ENCODE assay signal across 18 cellular contexts in the genomic region with DNA sequence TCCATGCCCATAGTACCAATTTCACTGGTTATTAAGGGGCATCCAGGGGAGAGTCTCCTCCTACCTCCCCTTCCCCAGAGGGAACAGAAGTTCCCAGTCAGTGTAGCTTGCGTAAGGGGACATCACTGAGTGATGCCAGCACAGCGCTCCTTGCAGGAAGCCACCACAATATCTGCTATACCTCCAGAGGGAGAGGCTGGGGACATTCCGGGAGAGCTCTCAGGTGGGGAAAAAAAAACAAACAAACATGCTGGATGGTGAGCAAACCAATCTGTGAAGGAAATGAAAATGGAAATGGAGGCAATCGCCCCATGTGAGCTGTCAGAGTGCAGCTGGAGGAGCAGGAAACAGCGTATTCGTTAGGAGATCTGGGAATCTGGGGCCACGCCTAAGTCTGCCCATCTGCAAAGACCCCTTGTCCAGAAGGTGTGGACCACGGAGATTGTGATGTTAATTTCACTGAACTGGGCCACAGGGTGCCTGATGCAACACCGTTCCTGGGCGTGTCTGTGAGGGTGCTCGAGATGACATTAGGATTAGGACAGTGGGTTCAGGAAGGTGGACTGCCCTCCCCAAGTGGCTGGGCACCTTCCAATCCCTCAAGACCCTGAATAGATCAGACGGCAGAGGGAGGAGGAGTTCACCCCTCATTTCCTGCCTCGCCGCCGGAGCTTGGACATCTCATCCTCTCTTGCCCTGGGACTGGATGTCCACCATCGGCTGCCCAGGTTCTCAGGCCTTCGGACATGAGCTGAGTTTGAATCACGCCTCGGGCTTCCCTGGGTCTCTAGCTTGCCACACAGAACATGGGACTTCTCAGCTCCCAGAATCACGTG. TPM values are rescaled to one million over a fixed set of nuclear protein-coding genes. Genes with fewer than 3 reads are reported as not detected.
DNase-seq lines count a peak whose midpoint lies in the region; ATAC-seq and TF ChIP-seq lines count a peak whose summit lies in the region.
"Had no signal": no experiment of that assay in that cellular context is flagged by ENCODE, and none has a peak within 500 bp of the region (broad histone marks: within the 10 kb centered on the region; RNA-seq: fewer than 3 reads in every experiment).

No MANE protein-coding gene starts in this region.

- intact Hi-C loops in heart left ventricle (cut with DNase I) = loop anchor here in 1 of 10 donors (5.0 kb wide), 1 partner anchor 76 kb away; no protein-coding TSS in a partner anchor
- intact Hi-C loops in cardiac septum (cut with DNase I) = loop anchor here (5.0 kb wide), 1 partner anchor 51 kb away; no protein-coding TSS in a partner anchor
- intact Hi-C loops in vagina (cut with DNase I) = no loop called here

- no peak for ATAC-seq in heart left ventricle

- no peak overlapping the region for H3K4me3 Mint-ChIP-seq in endodermal cell
- H3K4me3 Mint-ChIP-seq: brain, HFFc6 had no signal

- TF ChIP-seq CTCF in heart left ventricle (IDR thresholded peaks at IDR 0.05) (no peak), endodermal cell (conservative IDR thresholded peaks at IDR 0.05) (no peak), osteoblast (IDR thresholded peaks at IDR 0.05; ENCODE audit: extremely low read depth, low read depth, low read length) (no peak), vagina (IDR thresholded peaks at IDR 0.05) (no peak)

- H3K27me3 ChIP-seq in heart left ventricle = no peaks in the 10 kb centered on the region
- no peaks in the 10 kb centered on the region for H3K27me3 ChIP-seq in endodermal cell (ENCODE audit: control insufficient read depth, insufficient read depth, low read length, poor library complexity, severe bottlenecking)
- no peaks in the 10 kb centered on the region for H3K27me3 ChIP-seq in osteoblast (ENCODE audit: insufficient read depth, low read length)
- H3K27me3 ChIP-seq in vagina = no peaks in the 10 kb centered on the region

- H3K4me1 ChIP-seq in heart left ventricle = peaks cover 0 to 67% (median 44%) of the 10 kb centered on the region in 12 donors
- no peaks in the 10 kb centered on the region for H3K4me1 ChIP-seq in endodermal cell (ENCODE audit: control insufficient read depth, insufficient read depth, low read length)
- H3K4me1 ChIP-seq in osteoblast (ENCODE audit: insufficient read depth, low read length) = peaks cover 33% of the 10 kb centered on the region
- peaks cover 57% of the 10 kb centered on the region for H3K4me1 ChIP-seq in vagina

- H3K4me2 ChIP-seq in osteoblast (ENCODE audit: insufficient read depth, low read length) = no peak overlapping the region

- H3K9ac ChIP-seq in endodermal cell (ENCODE audit: extremely low read depth, low read length, poor library complexity, severe bottlenecking) = no peak overlapping the region

- H3K4me1 Mint-ChIP-seq in endodermal cell = peaks cover 25% of the 10 kb centered on the region

- no peaks in the 10 kb centered on the region for H3K36me3 ChIP-seq in heart left ventricle
- peaks cover 13% of the 10 kb centered on the region for H3K36me3 ChIP-seq in endodermal cell (ENCODE audit: control insufficient read depth, insufficient read depth, low read length)
- H3K36me3 ChIP-seq in osteoblast (ENCODE audit: insufficient read depth, low read length) = peaks cover 3% of the 10 kb centered on the region
- no peaks in the 10 kb centered on the region for H3K36me3 ChIP-seq in vagina

- no peak for DNase-seq in heart left ventricle
- DNase-seq in cardiac septum (ENCODE audit: low spot score) = no peak
- peak; percentile 36 for DNase-seq in endodermal cell
- DNase-seq in osteoblast (ENCODE audit: insufficient read length, low spot score, missing footprints) = no peak
- DNase-seq in vagina (ENCODE audit: extremely low spot score in 2 of 2) = no peak
- DNase-seq in NAMALWA (ENCODE audit: low spot score) = no peak
- no peak for DNase-seq in dermis blood vessel endothelial cell
- no peak for DNase-seq in RPMI8226
- DNase-seq: activated CD8-positive, alpha-beta memory T cell treated with anti-CD3 and anti-CD28 coated beads for 24 hours; activated naive CD4-positive, alpha-beta T cell treated with Interleukin-2 at 50 U/mL for 16 hours; Caco-2; effector CD4-positive, alpha-beta T cell; foreskin fibroblast; HFFc6; mesendoderm; NCI-H1694; NCI-H524 treated with DMSO at 0.1 percent for 48 hours had no signal

- no peaks in the 10 kb centered on the region for H3K9me3 Mint-ChIP-seq in endodermal cell
- H3K9me3 Mint-ChIP-seq: HFFc6 had no signal

- H4K20me1 ChIP-seq in osteoblast (ENCODE audit: insufficient read depth, low read length) = peaks cover 22% of the 10 kb centered on the region

- peak overlapping the region in 9 of 12 donors; percentile 1 to 41 (median 28) for H3K4me3 ChIP-seq in heart left ventricle
- no peak overlapping the region for H3K4me3 ChIP-seq in endodermal cell (ENCODE audit: low read length)
- no peak overlapping the region for H3K4me3 ChIP-seq in osteoblast (ENCODE audit: insufficient read depth, low read length)
- H3K4me3 ChIP-seq in vagina = peak overlapping the region; percentile 4 to 24

- no peaks in the 10 kb centered on the region for H3K9me3 ChIP-seq in heart left ventricle
- H3K9me3 ChIP-seq in endodermal cell (ENCODE audit: control insufficient read depth, low read length) = no peaks in the 10 kb centered on the region
- H3K9me3 ChIP-seq in osteoblast (ENCODE audit: low read depth, low read length) = no peaks in the 10 kb centered on the region
- no peaks in the 10 kb centered on the region for H3K9me3 ChIP-seq in vagina
- H3K9me3 ChIP-seq: Caco-2 had no signal

- peaks cover 89% of the 10 kb centered on the region for H3K79me2 ChIP-seq in osteoblast (ENCODE audit: insufficient read depth, low read length)

- H3K27ac ChIP-seq in heart left ventricle (peak overlapping the region; percentile 20 to 85 (median 77)), endodermal cell (ENCODE audit: low read depth, low read length) (no peak overlapping the region), osteoblast (ENCODE audit: low read depth, low read length) (peak overlapping the region; percentile 35), vagina (peak overlapping the region; percentile 84)

- 69 to 78% (median 73%) methylated on average over 20 of the region's 20 CpGs for WGBS in heart left ventricle, 4 donors
- WGBS in endodermal cell (ENCODE audit: insufficient coverage in 1 of 2, insufficient read length in 1 of 2), 2 experiments = 87 to 91% methylated on average over 8 to 20 of the region's 20 CpGs

- no peak overlapping the region for H3K27ac Mint-ChIP-seq in endodermal cell

- H3K27me3 Mint-ChIP-seq in endodermal cell (ENCODE audit: insufficient read depth) = no peaks in the 10 kb centered on the region
- H3K27me3 Mint-ChIP-seq: brain had no signal

- H3K36me3 Mint-ChIP-seq in endodermal cell (ENCODE audit: low read depth) = peaks cover 19% of the 10 kb centered on the region

- no peak for TF ChIP-seq POLR2A in heart left ventricle (IDR thresholded peaks at IDR 0.05)
- no peak for TF ChIP-seq POLR2A in vagina (IDR thresholded peaks at IDR 0.05)

- no peak overlapping the region for H2AFZ ChIP-seq in osteoblast (ENCODE audit: low read length)

RNA-seq across cellular contexts. Expression of gene GNA12, which starts 30.5 kb away (rescaled TPM):
- 10 to 100 TPM; 30.0 to 56.5 (median 34.9) TPM for total RNA-seq in heart left ventricle
- 10 to 100 TPM; 10.7 to 39.3 TPM for polyA plus RNA-seq in heart left ventricle
- total RNA-seq in cardiac septum = 33.7 TPM
- total RNA-seq in endodermal cell = 10 to 100 TPM; 55.0 to 64.7 TPM
- 45.7 TPM for polyA plus RNA-seq in endodermal cell (2013, experiment 1 of 2)
- 44.9 TPM for polyA plus RNA-seq in endodermal cell (2013, experiment 2 of 2)
- 27.1 and 32.7 TPM in 2 replicates for total RNA-seq in osteoblast
- total RNA-seq in vagina = 29.5 TPM
- total RNA-seq in dermis blood vessel endothelial cell = 17.4 and 78.6 TPM in 2 replicates

Comparison
In these comparisons a context has a peak if more than half of its experiments do, and no peak if none do; other contexts are left out.
1. H3K4me3 ChIP-seq: peak in heart left ventricle (9 of 12) and vagina (2 of 2); none in endodermal cell (single experiment) and osteoblast (single experiment).